ENCODE assay signal across 24 cellular contexts in the genomic region with DNA sequence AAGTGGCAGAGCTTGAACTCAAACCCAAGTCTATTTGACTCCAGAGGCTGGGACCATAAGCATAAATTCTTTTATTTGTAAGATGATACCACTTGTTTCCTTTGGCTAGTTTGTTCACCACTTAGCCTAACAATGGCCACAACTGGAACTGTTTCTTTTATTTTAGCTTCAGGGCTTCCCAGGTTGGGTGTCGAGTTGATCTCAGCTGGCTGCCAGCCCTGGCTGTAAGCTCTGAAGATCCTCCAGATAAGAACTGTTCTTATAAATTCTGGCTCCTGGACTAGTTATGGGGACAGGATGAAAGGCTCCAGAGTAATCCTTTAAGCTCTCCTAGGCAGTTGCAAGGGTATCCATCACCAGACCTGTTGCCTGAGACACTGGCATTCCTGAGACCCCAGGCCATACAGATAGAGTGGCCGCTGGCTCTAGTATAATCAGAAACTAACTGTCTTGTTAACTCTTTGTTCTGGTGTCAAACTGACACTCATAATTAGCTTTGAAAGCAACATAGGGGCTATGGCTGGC.
DNase-seq lines count a peak whose midpoint lies in the region; ATAC-seq and TF ChIP-seq lines count a peak whose summit lies in the region.
"Had no signal": no experiment of that assay in that cellular context is flagged by ENCODE, and none has a peak within 500 bp of the region (broad histone marks: within the 10 kb centered on the region; RNA-seq: fewer than 3 reads in every experiment).

No MANE protein-coding gene starts in this region.

- 18% methylated on average over 2 of the region's 2 CpGs for WGBS in mammary epithelial cell (ENCODE audit: low coverage, missing lambda C conversion rate)
- 85 to 90% methylated on average over 2 of the region's 2 CpGs for WGBS in sigmoid colon, 2 donors

- BruUV-seq in MCF 10A (replicated peaks; lab: Mats Ljungman, UMichigan) (no TSS peak), mammary epithelial cell (replicated peaks; lab: Mats Ljungman, UMichigan) (no TSS peak)

- in situ Hi-C loops in mammary epithelial cell (cut with MboI; ENCODE audit: low sequenced_read_pairs in 2 of 2): loop anchor here in 1 of 2 donors (5.0 kb wide), 1 partner anchor 150 kb away; no protein-coding TSS in a partner anchor

- H3K4me1 ChIP-seq in breast epithelium (no peaks in the 10 kb centered on the region), mammary epithelial cell (ENCODE audit: insufficient read depth, low read length) (no peaks in the 10 kb centered on the region), sigmoid colon (no peaks in the 10 kb centered on the region)
- H3K4me1 ChIP-seq: BLaER1, SJCRH30 had no signal

- H3K36me3 Mint-ChIP-seq in MCF 10A (ENCODE audit: insufficient read depth, unreplicated experiment): no peaks in the 10 kb centered on the region
- H3K36me3 Mint-ChIP-seq: CD8-positive, alpha-beta T cell; IgD-negative memory B cell had no signal

- dilution Hi-C loops in mammary epithelial cell (cut with HindIII; ENCODE audit: low sequenced_read_pairs): no loop called here

- ATAC-seq in left lobe of liver: no peak
- ATAC-seq in GM19463 (IDR thresholded peaks at IDR 0.05; ENCODE audit: unreplicated experiment): no peak
- ATAC-seq: CD8-positive, alpha-beta T cell; GM23338 had no signal

- POLR2A ChIA-PET in MCF 10A (lab: Yijun Ruan, JAX): interaction anchor here (1.2 to 1.4 kb wide), 3 partner anchors 10 to 22 kb away, joined by 4 to 5 read pairs (median 4); no protein-coding TSS in a partner anchor

- TF ChIP-seq CTCF in MCF 10A (IDR thresholded peaks at IDR 0.05; ENCODE audit: unreplicated experiment) (no peak), breast epithelium (IDR thresholded peaks at IDR 0.05) (no peak), mammary epithelial cell (conservative IDR thresholded peaks at IDR 0.05 in 1 of 2, IDR thresholded peaks at IDR 0.05 in 1 of 2; ENCODE audit: extremely low read depth in 1 of 2, insufficient read depth in 1 of 2, low read depth in 1 of 2, low read length in 2 of 2) (no peak), sigmoid colon (IDR thresholded peaks at IDR 0.05) (no peak)

- H3K79me2 ChIP-seq in mammary epithelial cell (ENCODE audit: insufficient read depth, low read length): no peaks in the 10 kb centered on the region

- H3K4me1 Mint-ChIP-seq in MCF 10A (ENCODE audit: insufficient read depth, unreplicated experiment): peaks cover 9% of the 10 kb centered on the region
- H3K4me1 Mint-ChIP-seq: IgD-negative memory B cell had no signal

- H3K4me3 ChIP-seq in breast epithelium (no peak overlapping the region), mammary epithelial cell (replicated peaks in 1 of 3; ENCODE audit: insufficient read depth in 1 of 3, low read depth in 2 of 3, low read length in 3 of 3) (no peak overlapping the region), sigmoid colon (no peak overlapping the region)
- H3K4me3 ChIP-seq: BLaER1, GM23338, SJCRH30 had no signal

- H3K27me3 Mint-ChIP-seq in MCF 10A (ENCODE audit: insufficient read depth, unreplicated experiment): peaks cover 42% of the 10 kb centered on the region

- no peak overlapping the region for H3K27ac Mint-ChIP-seq in MCF 10A (ENCODE audit: low read depth, unreplicated experiment)
- H3K27ac Mint-ChIP-seq: CD8-positive, alpha-beta T cell; GM23338; IgD-negative memory B cell had no signal

- no peak for TF ChIP-seq EP300 in sigmoid colon (IDR thresholded peaks at IDR 0.05)

- H4K20me1 ChIP-seq in mammary epithelial cell (ENCODE audit: insufficient read depth, low read length): no peaks in the 10 kb centered on the region

- H3K27ac ChIP-seq in breast epithelium (no peak overlapping the region), mammary epithelial cell (ENCODE audit: insufficient read depth, low read depth, low read length) (no peak overlapping the region), sigmoid colon (no peak overlapping the region)
- H3K27ac ChIP-seq: BLaER1, RWPE1, SJCRH30 had no signal

- H3K36me3 ChIP-seq in breast epithelium (no peaks in the 10 kb centered on the region), mammary epithelial cell (ENCODE audit: insufficient read depth, low read length) (no peaks in the 10 kb centered on the region), sigmoid colon (no peaks in the 10 kb centered on the region)
- H3K36me3 ChIP-seq: BLaER1, SJCRH30 had no signal

- CTCF ChIA-PET in MCF 10A (lab: Yijun Ruan, JAX) (interaction anchor here (1.4 to 1.9 kb wide), 3 partner anchors 28 to 150 kb away, joined by 3 to 15 read pairs (median 8); no protein-coding TSS in a partner anchor), mammary epithelial cell (lab: Charles Lee; ENCODE audit: low non-redundant PET) (no interaction called here)

- H3K4me2 ChIP-seq in mammary epithelial cell (ENCODE audit: insufficient read depth, low read depth, low read length): no peak overlapping the region
- H3K4me2 ChIP-seq: BLaER1, GM23338 had no signal

- H3K27me3 ChIP-seq in breast epithelium (peaks cover 0 to 36% of the 10 kb centered on the region in 2 donors), mammary epithelial cell (ENCODE audit: insufficient read depth, low read length) (peaks cover 3% of the 10 kb centered on the region), sigmoid colon (no peaks in the 10 kb centered on the region)
- H3K27me3 ChIP-seq: SJCRH30 had no signal

- H3K9me3 Mint-ChIP-seq in MCF 10A (ENCODE audit: unreplicated experiment): no peaks in the 10 kb centered on the region
- H3K9me3 Mint-ChIP-seq: CD8-positive, alpha-beta T cell; GM23338; IgD-negative memory B cell had no signal

- no peak overlapping the region for H3K4me3 Mint-ChIP-seq in MCF 10A (ENCODE audit: unreplicated experiment)
- H3K4me3 Mint-ChIP-seq: CD8-positive, alpha-beta T cell; GM23338; IgD-negative memory B cell had no signal

- H3K9ac ChIP-seq in mammary epithelial cell (ENCODE audit: insufficient read depth, low read length): no peak overlapping the region
- H3K9ac ChIP-seq: BLaER1 had no signal

- H3K9me3 ChIP-seq in breast epithelium (no peaks in the 10 kb centered on the region), mammary epithelial cell (replicated peaks; ENCODE audit: insufficient read depth, low read length) (no peaks in the 10 kb centered on the region), sigmoid colon (no peaks in the 10 kb centered on the region)
- H3K9me3 ChIP-seq: BLaER1, SJCRH30 had no signal

- TF ChIP-seq POLR2A in breast epithelium (IDR thresholded peaks at IDR 0.05): no peak
- no peak for TF ChIP-seq POLR2A in sigmoid colon (IDR thresholded peaks at IDR 0.05)

- peak; percentile 46 for DNase-seq in MCF 10A (ENCODE audit: unreplicated experiment)
- DNase-seq in breast epithelium (ENCODE audit: low spot score in 2 of 2): no peak
- peak; percentile 64 for DNase-seq in NCI-H82 (lab: John Stamatoyannopoulos, UW)
- peak; percentile 25 for DNase-seq in mammary epithelial cell
- no peak for DNase-seq in activated CD4-positive, CD25-positive, alpha-beta regulatory T cell (lab: John Stamatoyannopoulos, UW)
- no peak for DNase-seq in sigmoid colon
- DNase-seq in left lobe of liver (ENCODE audit: low spot score): no peak
- DNase-seq: CD8-positive, alpha-beta T cell; DMS79 treated with DMSO at 0.1 percent for 48 hours; GF-D8; Kasumi-1; MV-4-11; NCI-H1417; NCI-H1930; NCI-H2171 treated with DMSO at 0.1 percent for 48 hours; NCI-H510A; NK-92 treated with Interleukin-12 subunit alpha and Interleukin-12 subunit beta, amount 100 ng/mL, for 24 hours; SJCRH30; SW 1271 had no signal

- intact Hi-C loops in MCF 10A (cut with micrococcal nuclease) (no loop called here), breast epithelium (cut with DNase I; ENCODE audit: low total_unique reads) (no loop called here), mammary epithelial cell (cut with micrococcal nuclease) (no loop called here), sigmoid colon (cut with DNase I) (no loop called here)

- no peak overlapping the region for H2AFZ ChIP-seq in mammary epithelial cell (ENCODE audit: low read depth, low read length)
- H2AFZ ChIP-seq: GM23338 had no signal

Comparison
In these comparisons a context has a peak if more than half of its experiments do, and no peak if none do; other contexts are left out.
1. DNase-seq: peak in MCF 10A (single experiment), NCI-H82 (single experiment) and mammary epithelial cell (single experiment); none in breast epithelium (0 of 2), activated CD4-positive, CD25-positive, alpha-beta regulatory T cell (0 of 4), sigmoid colon (single experiment) and left lobe of liver (single experiment).